8 cellular contexts compared by ENCODE assay signal in genomic region chr7:101173752-101174244, GRCh38. TPM values are rescaled to one million over a fixed set of nuclear protein-coding genes. Genes with fewer than 3 reads are reported as not detected.
A peak's percentile ranks its signal among the peaks of the same experiment; 100 is the strongest.
DNase-seq lines count a peak whose midpoint lies in the region; ATAC-seq, FAIRE-seq and TF ChIP-seq lines count a peak whose summit lies in the region.

No MANE protein-coding gene starts in this region.

- TF ChIP-seq CTCF in GM06990 (IDR thresholded peaks at IDR 0.05; ENCODE audit: insufficient read depth, low read length, poor library complexity, severe bottlenecking), result no peak

- DNase-seq in GM06990 (ENCODE audit: extremely low read depth, insufficient read length) (peak; percentile 88), dermis blood vessel endothelial cell (peak; percentile 47), small intestine (peak; percentile 58), NCI-H524 (lab: John Stamatoyannopoulos, UW) (no peak)
- DNase-seq in activated CD4-positive, CD25-positive, alpha-beta regulatory T cell (lab: John Stamatoyannopoulos, UW), result peak; percentile 19 to 24 (median 21)

- H3K27ac ChIP-seq in HUES64 (ENCODE audit: low read depth, low read length) (no peak overlapping the region), small intestine (ENCODE audit: low read depth in 1 of 2, low read length in 1 of 2) (no peak overlapping the region)

- H3K4me1 ChIP-seq in HUES64 (ENCODE audit: insufficient read depth, low read length) (peaks cover 21% of the 10 kb centered on the region; the same call in 1 of the 2 replicates), small intestine (ENCODE audit: control insufficient read depth in 2 of 2, insufficient read depth in 1 of 2, low read depth in 1 of 2, low read length in 1 of 2) (peaks cover 0 to 4% of the 10 kb centered on the region in 2 donors)

- H3K27me3 ChIP-seq in GM06990 (replicated peaks; ENCODE audit: control insufficient read depth, insufficient read depth, low read length) (peaks cover 3% of the 10 kb centered on the region), HUES64 (ENCODE audit: insufficient read depth, low read length) (peaks cover 100% of the 10 kb centered on the region), small intestine (ENCODE audit: control insufficient read depth in 2 of 2, insufficient read depth in 2 of 2, low read length in 2 of 2) (peaks cover 11 to 65% of the 10 kb centered on the region in 2 donors)

- H3K4me3 ChIP-seq in GM06990 (replicated peaks; ENCODE audit: low read depth, low read length) (no peak overlapping the region), HUES64 (ENCODE audit: low read length) (peak overlapping the region; percentile 52), small intestine (ENCODE audit: low read depth in 1 of 2, low read length in 2 of 2) (no peak overlapping the region)

- WGBS in HUES64, result 16% methylated on average over 16 of the region's 16 CpGs
- 2 to 5% (median 4%) methylated on average over 16 of the region's 16 CpGs for WGBS in small intestine, 3 donors

- H3K9me3 ChIP-seq in HUES64 (ENCODE audit: insufficient read depth, low read depth, low read length) (no peaks in the 10 kb centered on the region), small intestine (ENCODE audit: control insufficient read depth, low read depth) (no peaks in the 10 kb centered on the region)

- no peak overlapping the region for H3K9ac ChIP-seq in HUES64 (ENCODE audit: low read depth, low read length)

- no peaks in the 10 kb centered on the region for H3K36me3 ChIP-seq in GM06990 (ENCODE audit: control insufficient read depth, insufficient read depth, low read length)
- H3K36me3 ChIP-seq in HUES64 (ENCODE audit: insufficient read depth, low read length), result no peaks in the 10 kb centered on the region
- H3K36me3 ChIP-seq in small intestine (ENCODE audit: control insufficient read depth in 2 of 2, insufficient read depth in 2 of 2, low read length in 2 of 2), result no peaks in the 10 kb centered on the region

- ATAC-seq in GM19467 (IDR thresholded peaks at IDR 0.05; ENCODE audit: unreplicated experiment) (no peak), HG03521 (IDR thresholded peaks at IDR 0.05; ENCODE audit: unreplicated experiment) (no peak)

- FAIRE-seq in small intestine (lab: Jason Lieb, UNC), result no peak

RNA-seq across cellular contexts. Expression of gene NAT16, which starts 6.3 kb away (rescaled TPM):
- not detected for polyA plus RNA-seq in HUES64 (2013, experiment 1 of 2)
- 0.32 TPM for polyA plus RNA-seq in HUES64 (2013, experiment 2 of 2)
- not detected in 2 replicates for total RNA-seq in dermis blood vessel endothelial cell
- under 1 TPM in 1 of 3 donors, not detected in 2; 0.04 TPM for polyA plus RNA-seq in small intestine

RNA-seq across cellular contexts. Expression of gene VGF, which starts 8.4 kb away (rescaled TPM):
- polyA plus RNA-seq in HUES64 (2013, experiment 1 of 2), result 18.8 TPM
- 15.0 TPM for polyA plus RNA-seq in HUES64 (2013, experiment 2 of 2)
- not detected in 2 replicates for total RNA-seq in dermis blood vessel endothelial cell
- polyA plus RNA-seq in small intestine, result under 1 TPM in 1 of 3 donors, not detected in 2; 0.49 TPM

RNA-seq across cellular contexts. Expression of gene AP1S1, which starts 19.5 kb away (rescaled TPM):
- polyA plus RNA-seq in HUES64 (2013, experiment 1 of 2), result 46.6 TPM
- 60.5 TPM for polyA plus RNA-seq in HUES64 (2013, experiment 2 of 2)
- total RNA-seq in dermis blood vessel endothelial cell, result 115 and 144 TPM in 2 replicates
- 100 to 1,000 TPM in 1 of 3 donors, 10 to 100 TPM in 2; 79.7 to 134 (median 94.8) TPM for polyA plus RNA-seq in small intestine

RNA-seq across cellular contexts. Expression of gene MOGAT3, which starts 27.0 kb away (rescaled TPM):
- not detected for polyA plus RNA-seq in HUES64 (2013, experiment 1 of 2)
- 0.25 TPM for polyA plus RNA-seq in HUES64 (2013, experiment 2 of 2)
- total RNA-seq in dermis blood vessel endothelial cell, result not detected in 2 replicates
- 10 to 100 TPM; 15.4 to 63.3 (median 58.9) TPM for polyA plus RNA-seq in small intestine

RNA-seq across cellular contexts. Expression of gene PLOD3, which starts 43.6 kb away (rescaled TPM):
- polyA plus RNA-seq in HUES64 (2013, experiment 1 of 2), result 25.7 TPM
- 24.3 TPM for polyA plus RNA-seq in HUES64 (2013, experiment 2 of 2)
- 54.1 and 104 TPM in 2 replicates for total RNA-seq in dermis blood vessel endothelial cell
- polyA plus RNA-seq in small intestine, result 10 to 100 TPM; 54.8 to 67.0 (median 62.8) TPM

Comparison
In these comparisons a context has a peak if more than half of its experiments do, and no peak if none do; other contexts are left out.
1. DNase-seq: peak in GM06990 (single experiment), activated CD4-positive, CD25-positive, alpha-beta regulatory T cell (4 of 4), dermis blood vessel endothelial cell (single experiment) and small intestine (single experiment); none in NCI-H524 (0 of 2).